27 cellular contexts compared by ENCODE assay signal in genomic region chr12:75656210-75656609, GRCh38.
DNase-seq lines count a peak whose midpoint lies in the region; ATAC-seq and TF ChIP-seq lines count a peak whose summit lies in the region.
"Had no signal": no experiment of that assay in that cellular context is flagged by ENCODE, and none has a peak within 500 bp of the region (broad histone marks: within the 10 kb centered on the region; RNA-seq: fewer than 3 reads in every experiment).

No MANE protein-coding gene starts in this region.

- peaks cover 18 to 28% of the 10 kb centered on the region in 2 donors for H3K4me1 Mint-ChIP-seq in natural killer cell treated with Interleukin-12 subunit alpha and Interleukin-12 subunit beta and Interleukin-15 and Interleukin-18, amount 100 ng/mL, for 72 hours (ENCODE audit: low read depth in 2 of 2)
- H3K4me1 Mint-ChIP-seq in natural killer cell, result peaks cover 7 to 9% of the 10 kb centered on the region in 2 donors

- peaks cover 4% of the 10 kb centered on the region for H3K9me3 Mint-ChIP-seq in natural killer cell treated with Interleukin-12 subunit alpha and Interleukin-12 subunit beta and Interleukin-15 and Interleukin-18, amount 100 ng/mL, for 72 hours
- H3K9me3 Mint-ChIP-seq in natural killer cell, result no peaks in the 10 kb centered on the region
- H3K9me3 Mint-ChIP-seq: activated T-cell treated with anti-CD3 and anti-CD28 coated beads, Interleukin-2, amount 50 U/mL, for 72 hours; CD8-positive, alpha-beta memory T cell had no signal

- H4K20me1 ChIP-seq in smooth muscle cell (ENCODE audit: low read depth), result no peaks in the 10 kb centered on the region

- H3K27ac Mint-ChIP-seq in natural killer cell treated with Interleukin-12 subunit alpha and Interleukin-12 subunit beta and Interleukin-15 and Interleukin-18, amount 100 ng/mL, for 72 hours, result peak overlapping the region; percentile 71 to 76
- H3K27ac Mint-ChIP-seq in natural killer cell, result no peak overlapping the region
- H3K27ac Mint-ChIP-seq: activated T-cell treated with anti-CD3 and anti-CD28 coated beads, Interleukin-2, amount 50 U/mL, for 72 hours had no signal

- no peaks in the 10 kb centered on the region for H3K79me2 ChIP-seq in smooth muscle cell (ENCODE audit: low read depth)

- POLR2A ChIA-PET in RWPE1 (lab: Yijun Ruan, JAX; ENCODE audit: low non-redundant PET), result interaction anchor here (1.0 to 1.1 kb wide), 2 partner anchors 27 to 375 kb away, joined by 3 to 4 read pairs; partner anchors contain the start of gene PHLDA1

- H3K9me3 ChIP-seq in smooth muscle cell (replicated peaks; ENCODE audit: low read depth) (no peaks in the 10 kb centered on the region), suprapubic skin (no peaks in the 10 kb centered on the region)
- H3K9me3 ChIP-seq: body of pancreas, left ventricle myocardium inferior, neutrophil, psoas muscle, SJSA1, tibial nerve had no signal

- H3K4me2 ChIP-seq in smooth muscle cell, result no peak overlapping the region

- H3K4me3 Mint-ChIP-seq in natural killer cell treated with Interleukin-12 subunit alpha and Interleukin-12 subunit beta and Interleukin-15 and Interleukin-18, amount 100 ng/mL, for 72 hours, result peak overlapping the region; percentile 68
- no peak overlapping the region for H3K4me3 Mint-ChIP-seq in natural killer cell
- H3K4me3 Mint-ChIP-seq: activated CD4-positive, alpha-beta T cell treated with anti-CD3 and anti-CD28 coated beads, Interleukin-2, amount 10 ng/mL, durations not matched to agents 24 days and 14 days; activated T-cell treated with anti-CD3 and anti-CD28 coated beads, Interleukin-2, amount 50 U/mL, for 72 hours; CD8-positive, alpha-beta memory T cell had no signal

- H3K4me1 ChIP-seq in smooth muscle cell (ENCODE audit: low read depth) (peaks cover 20% of the 10 kb centered on the region), suprapubic skin (peaks cover 18% of the 10 kb centered on the region)
- H3K4me1 ChIP-seq: psoas muscle had no signal

- H3K9ac ChIP-seq in smooth muscle cell (ENCODE audit: low read depth), result no peak overlapping the region

- TF ChIP-seq CTCF in natural killer cell (IDR thresholded peaks at IDR 0.05) (no peak), RWPE1 (conservative IDR thresholded peaks at IDR 0.05; ENCODE audit: low read depth) (no peak), smooth muscle cell (IDR thresholded peaks at IDR 0.05; ENCODE audit: borderline replicate concordance, insufficient read depth, poor library complexity, severe bottlenecking) (no peak), suprapubic skin (IDR thresholded peaks at IDR 0.05) (no peak)

- H3K27ac ChIP-seq in RWPE1, result peak overlapping the region; percentile 90
- peak overlapping the region; percentile 94 for H3K27ac ChIP-seq in smooth muscle cell (ENCODE audit: low read depth)
- no peak overlapping the region for H3K27ac ChIP-seq in suprapubic skin
- H3K27ac ChIP-seq: body of pancreas, left ventricle myocardium inferior, neutrophil, psoas muscle, tibial nerve had no signal

- intact Hi-C loops in natural killer cell (cut with micrococcal nuclease), result no loop called here

- TF ChIP-seq POLR2A in suprapubic skin (IDR thresholded peaks at IDR 0.05), result no peak

- peaks cover 6% of the 10 kb centered on the region for H3F3A ChIP-seq in smooth muscle cell (ENCODE audit: low read depth)

- H3K4me3 ChIP-seq in smooth muscle cell (no peak overlapping the region), suprapubic skin (no peak overlapping the region)
- H3K4me3 ChIP-seq: body of pancreas, GM12878, left ventricle myocardium inferior, psoas muscle, SJSA1, tibial nerve had no signal

- no peaks in the 10 kb centered on the region for H3K27me3 ChIP-seq in smooth muscle cell (ENCODE audit: low read depth)
- H3K27me3 ChIP-seq in suprapubic skin, result no peaks in the 10 kb centered on the region
- H3K27me3 ChIP-seq: body of pancreas, neutrophil, SJSA1, tibial nerve had no signal

- H3K36me3 ChIP-seq in smooth muscle cell (ENCODE audit: low read depth) (no peaks in the 10 kb centered on the region), suprapubic skin (no peaks in the 10 kb centered on the region)
- H3K36me3 ChIP-seq: left ventricle myocardium inferior, neutrophil, SJSA1, tibial nerve had no signal

- peaks cover 7% of the 10 kb centered on the region for H3K36me3 Mint-ChIP-seq in natural killer cell treated with Interleukin-12 subunit alpha and Interleukin-12 subunit beta and Interleukin-15 and Interleukin-18, amount 100 ng/mL, for 72 hours
- H3K36me3 Mint-ChIP-seq in natural killer cell, result no peaks in the 10 kb centered on the region
- H3K36me3 Mint-ChIP-seq: CD8-positive, alpha-beta memory T cell had no signal

- peaks cover 11 to 15% of the 10 kb centered on the region in 2 donors for H3K27me3 Mint-ChIP-seq in natural killer cell treated with Interleukin-12 subunit alpha and Interleukin-12 subunit beta and Interleukin-15 and Interleukin-18, amount 100 ng/mL, for 72 hours
- peaks cover 0 to 8% of the 10 kb centered on the region in 2 donors for H3K27me3 Mint-ChIP-seq in natural killer cell (ENCODE audit: low read depth in 2 of 2)
- H3K27me3 Mint-ChIP-seq: CD8-positive, alpha-beta memory T cell had no signal

- ATAC-seq in natural killer cell treated with Interleukin-12 subunit alpha and Interleukin-12 subunit beta and Interleukin-15 and Interleukin-18, amount 100 ng/mL, for 72 hours, result peak in 1 of 2 donors; percentile 34
- no peak for ATAC-seq in natural killer cell
- ATAC-seq in esophagus mucosa, result peak; percentile 60
- ATAC-seq: body of pancreas, psoas muscle, sciatic nerve had no signal

- H2AFZ ChIP-seq in smooth muscle cell (ENCODE audit: low read depth), result no peak overlapping the region

- no peak for TF ChIP-seq EP300 in suprapubic skin (IDR thresholded peaks at IDR 0.05)

- CTCF ChIA-PET in RWPE1 (lab: Yijun Ruan, JAX), result no interaction called here

- no peak for DNase-seq in natural killer cell treated with Interleukin-12 subunit alpha and Interleukin-12 subunit beta and Interleukin-15 and Interleukin-18, amount 100 ng/mL, for 72 hours (ENCODE audit: low spot score)
- DNase-seq in natural killer cell (no peak), RWPE1 (ENCODE audit: low spot score) (no peak), smooth muscle cell (lab: John Stamatoyannopoulos, UW; ENCODE audit: unreplicated experiment) (no peak), NOMO-1 treated with DMSO at 0.1 percent for 48 hours (lab: John Stamatoyannopoulos, UW; ENCODE audit: unreplicated experiment) (no peak), NCI-H1694 (lab: John Stamatoyannopoulos, UW) (no peak), suprapubic skin (ENCODE audit: low spot score in 2 of 2) (no peak)
- DNase-seq: activated CD4-positive, alpha-beta T cell treated with anti-CD3 and anti-CD28 coated beads, Interleukin-2, amount 10 ng/mL, durations not matched to agents 24 days and 14 days; activated T-cell treated with anti-CD3 and anti-CD28 coated beads, Interleukin-2, amount 50 U/mL, for 72 hours; body of pancreas; CD8-positive, alpha-beta memory T cell; cerebellar nuclear complex; glutamatergic neuron; left ventricle myocardium inferior; NCI-H146; NCI-H2107; NCI-H345; NCI-H748 treated with DMSO at 0.1 percent for 48 hours; psoas muscle; stimulated activated CD4-positive, alpha-beta T cell treated with anti-CD3 and anti-CD28 coated beads, Interleukin-4, amount 100 ng/mL, for 24 hours; T-helper 1 cell had no signal

Comparison
In these comparisons a context has a peak if more than half of its experiments do, and no peak if none do; other contexts are left out.
1. H3K27ac Mint-ChIP-seq: peak in natural killer cell treated with Interleukin-12 subunit alpha and Interleukin-12 subunit beta and Interleukin-15 and Interleukin-18, amount 100 ng/mL, for 72 hours (2 of 2); none in natural killer cell (0 of 2).